8 cellular contexts compared by ENCODE assay signal in the genomic region with DNA sequence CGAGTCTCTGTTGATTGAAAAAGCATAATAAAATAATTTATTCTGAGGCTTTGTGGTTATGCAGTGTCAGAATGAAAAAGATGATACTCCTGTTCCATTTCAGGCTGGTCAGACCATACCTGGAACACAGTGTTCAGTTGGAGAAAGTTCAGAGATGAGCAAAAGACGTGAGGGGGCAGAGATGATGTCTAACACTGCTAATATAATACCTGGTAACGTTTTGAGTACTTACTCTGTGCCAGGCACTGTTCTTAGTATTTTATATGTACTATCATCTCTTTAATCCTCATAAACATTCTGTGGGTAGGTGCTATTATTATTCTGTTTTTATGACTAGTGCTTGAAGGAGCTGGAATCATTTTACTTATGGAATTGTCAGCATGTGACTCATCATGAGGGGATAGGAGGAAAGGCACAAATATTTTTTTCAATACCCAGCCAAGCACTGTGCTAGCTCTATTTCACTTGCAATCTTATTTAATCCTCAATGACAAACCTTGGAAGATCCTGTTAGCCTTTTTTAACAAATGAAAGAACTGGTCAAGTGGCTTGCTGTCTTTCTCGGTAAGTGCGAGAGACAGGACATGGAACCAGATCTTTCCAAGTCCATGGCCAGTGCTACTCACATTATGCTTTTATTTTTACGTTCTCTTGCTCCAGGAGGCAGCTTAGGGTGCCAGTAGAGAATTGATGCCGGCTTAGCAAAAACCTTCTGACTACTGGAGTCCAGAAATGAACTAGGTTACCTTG. TPM values are rescaled to one million over a fixed set of nuclear protein-coding genes. Genes with fewer than 3 reads are reported as not detected.
DNase-seq lines count a peak whose midpoint lies in the region; ATAC-seq lines count a peak whose summit lies in the region.

No MANE protein-coding gene starts in this region.

- peak overlapping the region; percentile 87 for H3K27ac Mint-ChIP-seq in activated naive CD4-positive, alpha-beta T cell treated with anti-CD3 and anti-CD28 coated beads for 36 hours
- H3K27ac Mint-ChIP-seq in stimulated activated naive CD8-positive, alpha-beta T cell treated with anti-CD3 and anti-CD28 coated beads, Interleukin-15, Interleukin-2, amounts not matched to agents 100 ng/mL and 50 ng/mL, for 24 hours, result peak overlapping the region; percentile 95

- H3K4me1 Mint-ChIP-seq in activated naive CD4-positive, alpha-beta T cell treated with anti-CD3 and anti-CD28 coated beads for 36 hours (ENCODE audit: low read depth), result peaks cover 77% of the 10 kb centered on the region
- peaks cover 90% of the 10 kb centered on the region for H3K4me1 Mint-ChIP-seq in stimulated activated naive CD8-positive, alpha-beta T cell treated with anti-CD3 and anti-CD28 coated beads, Interleukin-15, Interleukin-2, amounts not matched to agents 100 ng/mL and 50 ng/mL, for 24 hours (ENCODE audit: low read depth)

- peaks cover 10% of the 10 kb centered on the region for H3K36me3 Mint-ChIP-seq in activated naive CD4-positive, alpha-beta T cell treated with anti-CD3 and anti-CD28 coated beads for 36 hours (ENCODE audit: low read depth)
- peaks cover 26% of the 10 kb centered on the region for H3K36me3 Mint-ChIP-seq in stimulated activated naive CD8-positive, alpha-beta T cell treated with anti-CD3 and anti-CD28 coated beads, Interleukin-15, Interleukin-2, amounts not matched to agents 100 ng/mL and 50 ng/mL, for 24 hours (ENCODE audit: low read depth)

- peaks cover 4% of the 10 kb centered on the region for H3K9me3 Mint-ChIP-seq in activated naive CD4-positive, alpha-beta T cell treated with anti-CD3 and anti-CD28 coated beads for 36 hours
- no peaks in the 10 kb centered on the region for H3K9me3 Mint-ChIP-seq in stimulated activated naive CD8-positive, alpha-beta T cell treated with anti-CD3 and anti-CD28 coated beads, Interleukin-15, Interleukin-2, amounts not matched to agents 100 ng/mL and 50 ng/mL, for 24 hours

- ATAC-seq in HG02852 (IDR thresholded peaks at IDR 0.05; ENCODE audit: unreplicated experiment) (peak; percentile 59), left cardiac atrium (peak; percentile 62 to 71), GM19467 (IDR thresholded peaks at IDR 0.05; ENCODE audit: unreplicated experiment) (no peak)

- DNase-seq in EL (peak; percentile 91), left cardiac atrium (no peak), activated gamma-delta T cell (lab: John Stamatoyannopoulos, UW) (no peak), COLO668 (lab: John Stamatoyannopoulos, UW; ENCODE audit: unreplicated experiment) (no peak)
- peak; percentile 73 for DNase-seq in activated naive CD4-positive, alpha-beta T cell treated with anti-CD3 and anti-CD28 coated beads for 36 hours

- CTCF ChIA-PET in activated naive CD4-positive, alpha-beta T cell treated with anti-CD3 and anti-CD28 coated beads for 36 hours (lab: Charles Lee), result interaction anchor here (0.6 to 2.0 kb wide), 3 partner anchors 30 to 58 kb away, joined by 3 to 6 read pairs (median 3); no protein-coding TSS in a partner anchor

- no peaks in the 10 kb centered on the region for H3K27me3 Mint-ChIP-seq in activated naive CD4-positive, alpha-beta T cell treated with anti-CD3 and anti-CD28 coated beads for 36 hours (ENCODE audit: low read depth)
- no peaks in the 10 kb centered on the region for H3K27me3 Mint-ChIP-seq in stimulated activated naive CD8-positive, alpha-beta T cell treated with anti-CD3 and anti-CD28 coated beads, Interleukin-15, Interleukin-2, amounts not matched to agents 100 ng/mL and 50 ng/mL, for 24 hours

- intact Hi-C loops in activated naive CD4-positive, alpha-beta T cell treated with anti-CD3 and anti-CD28 coated beads for 36 hours (cut with micrococcal nuclease), result loop anchor here (1.0 to 2.0 kb wide), 6 partner anchors 12 to 175 kb away; a partner anchor contains a TSS
- intact Hi-C loops in left cardiac atrium (cut with DNase I), result no loop called here

- H3K4me3 Mint-ChIP-seq in activated naive CD4-positive, alpha-beta T cell treated with anti-CD3 and anti-CD28 coated beads for 36 hours, result peak overlapping the region; percentile 33
- H3K4me3 Mint-ChIP-seq in stimulated activated naive CD8-positive, alpha-beta T cell treated with anti-CD3 and anti-CD28 coated beads, Interleukin-15, Interleukin-2, amounts not matched to agents 100 ng/mL and 50 ng/mL, for 24 hours, result peak overlapping the region; percentile 66

RNA-seq across cellular contexts. Expression of a gene that starts 31.9 kb away (rescaled TPM):
- total RNA-seq in activated naive CD4-positive, alpha-beta T cell treated with anti-CD3 and anti-CD28 coated beads for 36 hours, result 100 to 1,000 TPM; 136 to 143 TPM
- 10 to 100 TPM; 70.4 to 79.2 TPM for total RNA-seq in left cardiac atrium

Comparison
In these comparisons a context has a peak if more than half of its experiments do, and no peak if none do; other contexts are left out.
1. DNase-seq: peak in EL (single experiment) and activated naive CD4-positive, alpha-beta T cell treated with anti-CD3 and anti-CD28 coated beads for 36 hours (single experiment); none in left cardiac atrium (single experiment), activated gamma-delta T cell (single experiment) and COLO668 (single experiment).